Comparison of ENCODE assay signal across 1 cellular context in the genomic region with DNA sequence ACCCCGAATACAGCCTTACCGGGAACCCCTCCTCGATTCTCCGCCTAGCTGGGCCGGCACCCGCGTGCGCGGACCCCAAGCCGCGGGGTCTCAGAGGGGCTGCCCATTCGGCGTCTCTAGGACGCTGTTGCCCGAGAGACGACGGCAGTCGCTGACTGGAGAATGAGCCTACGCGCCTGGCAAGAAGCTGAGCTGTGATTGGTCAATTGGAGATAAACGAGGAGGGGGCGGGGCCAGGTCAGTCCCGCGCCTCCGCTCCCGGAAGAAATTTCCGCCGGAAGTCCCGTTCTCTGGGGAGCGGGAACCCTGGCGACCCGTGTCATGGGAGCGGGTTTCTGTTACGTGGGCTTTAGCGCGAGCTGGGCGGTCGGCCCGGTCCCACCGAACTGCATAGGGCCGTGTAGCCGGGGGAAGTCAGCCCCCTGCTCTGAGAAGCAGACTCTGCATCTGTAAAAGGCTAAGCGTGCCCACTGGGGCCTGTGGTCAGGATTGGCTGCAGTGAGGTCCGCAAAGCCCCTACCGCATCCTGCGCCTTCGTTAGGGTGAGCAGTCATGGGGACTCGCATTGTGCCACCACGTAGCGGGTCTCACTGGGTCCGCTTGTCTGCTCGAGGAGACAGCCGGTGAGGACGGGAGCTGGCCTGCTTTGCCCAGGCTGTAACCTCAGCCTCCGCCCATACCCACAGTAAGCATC.
A peak's percentile ranks its signal among the peaks of the same experiment; 100 is the strongest.
TF ChIP-seq lines count a peak whose summit lies in the region.

A gene with protein sequence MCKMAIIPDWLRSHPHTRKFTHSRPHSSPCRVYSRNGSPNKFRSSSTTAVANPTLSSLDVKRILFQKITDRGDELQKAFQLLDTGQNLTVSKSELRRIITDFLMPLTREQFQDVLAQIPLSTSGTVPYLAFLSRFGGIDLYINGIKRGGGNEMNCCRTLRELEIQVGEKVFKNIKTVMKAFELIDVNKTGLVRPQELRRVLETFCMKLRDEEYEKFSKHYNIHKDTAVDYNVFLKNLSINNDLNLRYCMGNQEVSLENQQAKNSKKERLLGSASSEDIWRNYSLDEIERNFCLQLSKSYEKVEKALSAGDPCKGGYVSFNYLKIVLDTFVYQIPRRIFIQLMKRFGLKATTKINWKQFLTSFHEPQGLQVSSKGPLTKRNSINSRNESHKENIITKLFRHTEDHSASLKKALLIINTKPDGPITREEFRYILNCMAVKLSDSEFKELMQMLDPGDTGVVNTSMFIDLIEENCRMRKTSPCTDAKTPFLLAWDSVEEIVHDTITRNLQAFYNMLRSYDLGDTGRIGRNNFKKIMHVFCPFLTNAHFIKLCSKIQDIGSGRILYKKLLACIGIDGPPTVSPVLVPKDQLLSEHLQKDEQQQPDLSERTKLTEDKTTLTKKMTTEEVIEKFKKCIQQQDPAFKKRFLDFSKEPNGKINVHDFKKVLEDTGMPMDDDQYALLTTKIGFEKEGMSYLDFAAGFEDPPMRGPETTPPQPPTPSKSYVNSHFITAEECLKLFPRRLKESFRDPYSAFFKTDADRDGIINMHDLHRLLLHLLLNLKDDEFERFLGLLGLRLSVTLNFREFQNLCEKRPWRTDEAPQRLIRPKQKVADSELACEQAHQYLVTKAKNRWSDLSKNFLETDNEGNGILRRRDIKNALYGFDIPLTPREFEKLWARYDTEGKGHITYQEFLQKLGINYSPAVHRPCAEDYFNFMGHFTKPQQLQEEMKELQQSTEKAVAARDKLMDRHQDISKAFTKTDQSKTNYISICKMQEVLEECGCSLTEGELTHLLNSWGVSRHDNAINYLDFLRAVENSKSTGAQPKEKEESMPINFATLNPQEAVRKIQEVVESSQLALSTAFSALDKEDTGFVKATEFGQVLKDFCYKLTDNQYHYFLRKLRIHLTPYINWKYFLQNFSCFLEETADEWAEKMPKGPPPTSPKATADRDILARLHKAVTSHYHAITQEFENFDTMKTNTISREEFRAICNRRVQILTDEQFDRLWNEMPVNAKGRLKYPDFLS (N-terminal part only) (minus strand): TSS at position 157 of the 694 bp plus-strand sequence. CDS start 29,987 bp downstream, outside the sequence.

TF ChIP-seq in GM12878, 131 proteins besides CTCF, POLR2A, EP300 and RAD21 (continued from another document):
- TF ChIP-seq, protein P1, sequence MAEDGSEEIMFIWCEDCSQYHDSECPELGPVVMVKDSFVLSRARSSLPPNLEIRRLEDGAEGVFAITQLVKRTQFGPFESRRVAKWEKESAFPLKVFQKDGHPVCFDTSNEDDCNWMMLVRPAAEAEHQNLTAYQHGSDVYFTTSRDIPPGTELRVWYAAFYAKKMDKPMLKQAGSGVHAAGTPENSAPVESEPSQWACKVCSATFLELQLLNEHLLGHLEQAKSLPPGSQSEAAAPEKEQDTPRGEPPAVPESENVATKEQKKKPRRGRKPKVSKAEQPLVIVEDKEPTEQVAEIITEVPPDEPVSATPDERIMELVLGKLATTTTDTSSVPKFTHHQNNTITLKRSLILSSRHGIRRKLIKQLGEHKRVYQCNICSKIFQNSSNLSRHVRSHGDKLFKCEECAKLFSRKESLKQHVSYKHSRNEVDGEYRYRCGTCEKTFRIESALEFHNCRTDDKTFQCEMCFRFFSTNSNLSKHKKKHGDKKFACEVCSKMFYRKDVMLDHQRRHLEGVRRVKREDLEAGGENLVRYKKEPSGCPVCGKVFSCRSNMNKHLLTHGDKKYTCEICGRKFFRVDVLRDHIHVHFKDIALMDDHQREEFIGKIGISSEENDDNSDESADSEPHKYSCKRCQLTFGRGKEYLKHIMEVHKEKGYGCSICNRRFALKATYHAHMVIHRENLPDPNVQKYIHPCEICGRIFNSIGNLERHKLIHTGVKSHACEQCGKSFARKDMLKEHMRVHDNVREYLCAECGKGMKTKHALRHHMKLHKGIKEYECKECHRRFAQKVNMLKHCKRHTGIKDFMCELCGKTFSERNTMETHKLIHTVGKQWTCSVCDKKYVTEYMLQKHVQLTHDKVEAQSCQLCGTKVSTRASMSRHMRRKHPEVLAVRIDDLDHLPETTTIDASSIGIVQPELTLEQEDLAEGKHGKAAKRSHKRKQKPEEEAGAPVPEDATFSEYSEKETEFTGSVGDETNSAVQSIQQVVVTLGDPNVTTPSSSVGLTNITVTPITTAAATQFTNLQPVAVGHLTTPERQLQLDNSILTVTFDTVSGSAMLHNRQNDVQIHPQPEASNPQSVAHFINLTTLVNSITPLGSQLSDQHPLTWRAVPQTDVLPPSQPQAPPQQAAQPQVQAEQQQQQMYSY (CRISPR knock-in tag; IDR thresholded peaks at IDR 0.05), result no peak
- peak; percentile 24; the same call in 1 of the 2 replicates for TF ChIP-seq BACH1 (IDR thresholded peaks at IDR 0.05; ENCODE audit: borderline replicate concordance)
